8 cellular contexts compared by ENCODE assay signal in genomic region chr11:63915961-63916836, GRCh38. TPM values are rescaled to one million over a fixed set of nuclear protein-coding genes. Genes with fewer than 3 reads are reported as not detected.
DNase-seq lines count a peak whose midpoint lies in the region; ATAC-seq and TF ChIP-seq lines count a peak whose summit lies in the region.

No MANE protein-coding gene starts in this region.

- peaks cover 10% of the 10 kb centered on the region for H3K4me1 Mint-ChIP-seq in activated CD8-positive, alpha-beta memory T cell treated with anti-CD3 and anti-CD28 coated beads, Interleukin-2, amount 10 ng/mL, durations not matched to agents 7 days and 5 days

- no peaks in the 10 kb centered on the region for H3K9me3 ChIP-seq in ovary

- no peak for TF ChIP-seq EP300 in ovary (IDR thresholded peaks at IDR 0.05)

- peaks cover 15% of the 10 kb centered on the region for H3K4me1 ChIP-seq in ovary (ENCODE audit: insufficient read depth)

- no peak for DNase-seq in activated CD4-positive, CD25-positive, alpha-beta regulatory T cell (lab: John Stamatoyannopoulos, UW)
- DNase-seq in NCI-H128 (lab: John Stamatoyannopoulos, UW; ENCODE audit: unreplicated experiment) (peak; percentile 57), fibroblast of mammary gland (ENCODE audit: low read depth) (no peak), ovary (peak in 4 of 5 donors; percentile 40 to 72 (median 70))
- peak; percentile 55 for DNase-seq in activated CD8-positive, alpha-beta memory T cell treated with anti-CD3 and anti-CD28 coated beads, Interleukin-2, amount 10 ng/mL, durations not matched to agents 7 days and 5 days

- WGBS in ovary, 3 donors = 2 to 4% (median 3%) methylated on average over 53 to 56 of the region's 56 CpGs

- no peaks in the 10 kb centered on the region for H3K36me3 ChIP-seq in ovary

- peak; percentile 15 to 31 for ATAC-seq in activated CD4-positive, CD25-positive, alpha-beta regulatory T cell treated with anti-CD3 and anti-CD28 coated beads, Interleukin-2, amount 50 U/mL, for 24 hours
- peak; percentile 16 for ATAC-seq in activated CD8-positive, alpha-beta memory T cell treated with anti-CD3 and anti-CD28 coated beads, Interleukin-2, amount 10 ng/mL, durations not matched to agents 7 days and 5 days
- ATAC-seq in HG02763 (IDR thresholded peaks at IDR 0.05; ENCODE audit: unreplicated experiment) (no peak), GM19463 (IDR thresholded peaks at IDR 0.05; ENCODE audit: unreplicated experiment) (no peak)

- no peaks in the 10 kb centered on the region for H3K9me3 Mint-ChIP-seq in activated CD8-positive, alpha-beta memory T cell treated with anti-CD3 and anti-CD28 coated beads, Interleukin-2, amount 10 ng/mL, durations not matched to agents 7 days and 5 days (ENCODE audit: low read depth)

- intact Hi-C loops in ovary (cut with DNase I) = no loop called here

- no peak for TF ChIP-seq POLR2A in ovary (IDR thresholded peaks at IDR 0.05)

- CTCF ChIA-PET in activated CD8-positive, alpha-beta memory T cell treated with anti-CD3 and anti-CD28 coated beads, Interleukin-2, amount 10 ng/mL, durations not matched to agents 7 days and 5 days (lab: Charles Lee) = interaction anchor here (0.9 to 2.5 kb wide), 7 partner anchors 9 to 79 kb away, joined by 3 to 9 read pairs (median 4); no protein-coding TSS in a partner anchor

- peak overlapping the region; percentile 56 for H3K4me3 Mint-ChIP-seq in activated CD8-positive, alpha-beta memory T cell treated with anti-CD3 and anti-CD28 coated beads, Interleukin-2, amount 10 ng/mL, durations not matched to agents 7 days and 5 days

- no peak overlapping the region for H3K27ac ChIP-seq in ovary

- TF ChIP-seq CTCF in fibroblast of mammary gland (conservative IDR thresholded peaks at IDR 0.05; ENCODE audit: control insufficient read depth, insufficient read depth, low read depth, low read length) (peak; percentile 39), ovary (IDR thresholded peaks at IDR 0.05) (peak in 1 of 3 donors; percentile 22)

- peak overlapping the region; percentile 48 for H3K4me3 ChIP-seq in fibroblast of mammary gland (ENCODE audit: control insufficient read depth, low read depth, low read length)
- peak overlapping the region; percentile 32 for H3K4me3 ChIP-seq in ovary

- no peaks in the 10 kb centered on the region for H3K36me3 Mint-ChIP-seq in activated CD8-positive, alpha-beta memory T cell treated with anti-CD3 and anti-CD28 coated beads, Interleukin-2, amount 10 ng/mL, durations not matched to agents 7 days and 5 days

- H3K27me3 Mint-ChIP-seq in activated CD8-positive, alpha-beta memory T cell treated with anti-CD3 and anti-CD28 coated beads, Interleukin-2, amount 10 ng/mL, durations not matched to agents 7 days and 5 days = peaks cover 7% of the 10 kb centered on the region

- no peaks in the 10 kb centered on the region for H3K27me3 ChIP-seq in ovary

- H3K27ac Mint-ChIP-seq in activated CD8-positive, alpha-beta memory T cell treated with anti-CD3 and anti-CD28 coated beads, Interleukin-2, amount 10 ng/mL, durations not matched to agents 7 days and 5 days = no peak overlapping the region

RNA-seq across cellular contexts. Expression of gene RCOR2, which starts 0.8 kb away (rescaled TPM):
- total RNA-seq in activated CD8-positive, alpha-beta memory T cell treated with anti-CD3 and anti-CD28 coated beads, Interleukin-2, amount 10 ng/mL, durations not matched to agents 7 days and 5 days = under 1 TPM; 0.16 to 0.47 TPM
- total RNA-seq in ovary = 1 to 10 TPM in 5 of 7 donors, under 1 TPM in 2; 0.12 to 7.9 (median 5.4) TPM
- under 1 TPM; 0.60 to 0.94 TPM for polyA plus RNA-seq in ovary

RNA-seq across cellular contexts. Expression of gene NAA40, which starts 22.6 kb away (rescaled TPM):
- total RNA-seq in activated CD8-positive, alpha-beta memory T cell treated with anti-CD3 and anti-CD28 coated beads, Interleukin-2, amount 10 ng/mL, durations not matched to agents 7 days and 5 days = 10 to 100 TPM; 37.0 to 46.0 TPM
- total RNA-seq in ovary = 10 to 100 TPM in 6 of 7 donors, 1 to 10 TPM in 1; 4.5 to 15.9 (median 13.4) TPM
- polyA plus RNA-seq in ovary = 1 to 10 TPM; 7.0 to 7.6 TPM

RNA-seq across cellular contexts. Expression of gene COX8A, which starts 58.2 kb away (rescaled TPM):
- total RNA-seq in activated CD8-positive, alpha-beta memory T cell treated with anti-CD3 and anti-CD28 coated beads, Interleukin-2, amount 10 ng/mL, durations not matched to agents 7 days and 5 days = 100 to 1,000 TPM; 445 to 484 TPM
- total RNA-seq in ovary = 100 to 1,000 TPM; 197 to 339 (median 222) TPM
- 100 to 1,000 TPM in 1 of 2 donors, 10 to 100 TPM in 1; 64.8 to 438 TPM for polyA plus RNA-seq in ovary

Comparison
In these comparisons a context has a peak if more than half of its experiments do, and no peak if none do; other contexts are left out.
1. ATAC-seq: peak in activated CD4-positive, CD25-positive, alpha-beta regulatory T cell treated with anti-CD3 and anti-CD28 coated beads, Interleukin-2, amount 50 U/mL, for 24 hours (2 of 2) and activated CD8-positive, alpha-beta memory T cell treated with anti-CD3 and anti-CD28 coated beads, Interleukin-2, amount 10 ng/mL, durations not matched to agents 7 days and 5 days (single experiment); none in HG02763 (single experiment) and GM19463 (single experiment).
2. DNase-seq: peak in NCI-H128 (single experiment), activated CD8-positive, alpha-beta memory T cell treated with anti-CD3 and anti-CD28 coated beads, Interleukin-2, amount 10 ng/mL, durations not matched to agents 7 days and 5 days (single experiment) and ovary (4 of 5); none in activated CD4-positive, CD25-positive, alpha-beta regulatory T cell (0 of 4) and fibroblast of mammary gland (single experiment).